In genomic region chr3:101970915-101971314, GRCh38 we compare ENCODE assay signal across 26 cellular contexts.
"Had no signal": no experiment of that assay in that cellular context is flagged by ENCODE, and none has a peak within 500 bp of the region (broad histone marks: within the 10 kb centered on the region; RNA-seq: fewer than 3 reads in every experiment).

No MANE protein-coding gene starts in this region.

- ATAC-seq: activated naive CD4-positive, alpha-beta T cell treated with anti-CD3 and anti-CD28 coated beads, Interleukin-2, amount 50 U/mL, for 72 hours; activated naive CD8-positive, alpha-beta T cell treated with anti-CD3 and anti-CD28 coated beads, Interleukin-2, amount 50 U/mL, for 24 hours; activated T-cell treated with anti-CD3 and anti-CD28 coated beads, Interleukin-2, amount 50 U/mL, for 4 hours; body of pancreas; Panc1; Right ventricle myocardium inferior had no signal

- H3K9me3 Mint-ChIP-seq: central memory CD8-positive, alpha-beta T cell had no signal

- H3K27ac Mint-ChIP-seq: activated CD4-positive, alpha-beta memory T cell treated with anti-CD3 and anti-CD28 coated beads for 36 hours; activated CD4-positive, alpha-beta T cell treated with anti-CD3 and anti-CD28 coated beads, Interleukin-2, amount 10 ng/mL, durations not matched to agents 7 days and 5 days; activated naive CD4-positive, alpha-beta T cell treated with anti-CD3 and anti-CD28 coated beads, Interleukin-2, amount 50 U/mL, for 72 hours; activated naive CD8-positive, alpha-beta T cell treated with anti-CD3 and anti-CD28 coated beads, Interleukin-2, amount 50 U/mL, for 24 hours; T-helper 1 cell treated with Interleukin-12 subunit alpha and Interleukin-12 subunit beta and Interleukin-4 antibody, amounts not matched to agents 30 μg/mL and 1 μg/mL, for 36 hours had no signal

- DNase-seq: activated CD4-positive, alpha-beta memory T cell treated with anti-CD3 and anti-CD28 coated beads for 36 hours; activated CD4-positive, alpha-beta T cell treated with anti-CD3 and anti-CD28 coated beads, Interleukin-2, amount 10 ng/mL, durations not matched to agents 7 days and 5 days; activated CD4-positive, CD25-positive, alpha-beta regulatory T cell; activated CD8-positive, alpha-beta memory T cell treated with anti-CD3 and anti-CD28 coated beads for 24 hours; activated effector memory CD4-positive, alpha-beta T cell treated with anti-CD3 and anti-CD28 coated beads, Interleukin-2, amount 50 U/mL, for 16 hours; activated naive CD4-positive, alpha-beta T cell treated with Interleukin-2 at 50 U/mL for 16 hours; activated naive CD8-positive, alpha-beta T cell treated with anti-CD3 and anti-CD28 coated beads, Interleukin-2, amount 50 U/mL, for 24 hours; activated T-cell treated with anti-CD3 and anti-CD28 coated beads, Interleukin-2, amount 50 U/mL, for 4 hours; amniotic stem cell; body of pancreas; Kasumi-1; KBM-7; NCI-H146; NCI-H187 treated with DMSO at 0.1 percent for 48 hours; NCI-H2081 treated with DMSO at 0.1 percent for 48 hours; NCI-H2171; NCI-H226; NCI-H526 treated with DMSO at 0.1 percent for 48 hours; NCI-H82; RPMI8226; T-helper 9 cell had no signal

- H3K4me3 Mint-ChIP-seq: activated CD4-positive, alpha-beta memory T cell treated with anti-CD3 and anti-CD28 coated beads for 36 hours; activated CD4-positive, alpha-beta T cell treated with anti-CD3 and anti-CD28 coated beads, Interleukin-2, amount 10 ng/mL, durations not matched to agents 7 days and 5 days; activated naive CD8-positive, alpha-beta T cell treated with anti-CD3 and anti-CD28 coated beads, Interleukin-2, amount 50 U/mL, for 24 hours; activated T-cell treated with anti-CD3 and anti-CD28 coated beads, Interleukin-2, amount 50 U/mL, for 4 hours; central memory CD8-positive, alpha-beta T cell; T-helper 1 cell treated with Interleukin-12 subunit alpha and Interleukin-12 subunit beta and Interleukin-4 antibody, amounts not matched to agents 30 μg/mL and 1 μg/mL, for 36 hours had no signal

- H3K27me3 Mint-ChIP-seq: activated CD4-positive, alpha-beta memory T cell treated with anti-CD3 and anti-CD28 coated beads for 36 hours; activated naive CD8-positive, alpha-beta T cell treated with anti-CD3 and anti-CD28 coated beads, Interleukin-2, amount 50 U/mL, for 24 hours; central memory CD8-positive, alpha-beta T cell had no signal
